In the genomic region with DNA sequence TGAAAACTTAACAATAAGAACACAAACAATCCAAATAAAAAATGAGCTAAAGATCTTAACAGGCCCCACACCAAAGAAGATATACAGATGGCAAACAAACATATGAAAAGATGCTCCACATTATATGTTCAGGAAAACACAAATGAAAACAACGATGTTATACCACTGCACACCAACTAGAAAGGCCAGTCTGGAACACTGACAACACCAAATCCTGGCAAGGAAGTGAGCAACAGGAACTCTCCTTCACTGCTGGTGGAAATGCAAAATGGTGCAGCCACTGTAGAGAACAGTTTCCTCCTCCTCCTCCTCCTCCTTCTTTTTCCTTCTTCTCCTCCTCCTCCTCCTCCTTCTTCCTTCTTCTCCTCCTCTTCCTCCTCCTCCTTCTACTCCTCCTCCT, we compare ENCODE assay signal across 20 cellular contexts.
"Had no signal": no experiment of that assay in that cellular context is flagged by ENCODE, and none has a peak within 500 bp of the region (broad histone marks: within the 10 kb centered on the region; RNA-seq: fewer than 3 reads in every experiment).

No MANE protein-coding gene starts in this region.

- H3K4me1 ChIP-seq: esophagus squamous epithelium, left ventricle myocardium inferior, neural progenitor cell, right atrium auricular region, stomach, transverse colon had no signal

- H3K9me3 ChIP-seq: esophagus squamous epithelium, left ventricle myocardium inferior, ovary, right atrium auricular region, stomach, thoracic aorta, transverse colon had no signal

- H2AFZ ChIP-seq: neural progenitor cell had no signal

- H3K36me3 ChIP-seq: esophagus squamous epithelium, left ventricle myocardium inferior, neural progenitor cell, ovary, right atrium auricular region, stomach, thoracic aorta, transverse colon had no signal

- H3K9ac ChIP-seq: neural progenitor cell had no signal

- H3K27me3 ChIP-seq: esophagus squamous epithelium, ovary, right atrium auricular region, stomach, transverse colon had no signal

- H3K27ac ChIP-seq: esophagus squamous epithelium, left ventricle myocardium inferior, neural progenitor cell, ovary, right atrium auricular region, stomach, thoracic aorta, transverse colon had no signal

- ATAC-seq: natural killer cell treated with Interleukin-12 subunit alpha and Interleukin-12 subunit beta and Interleukin-15 and Interleukin-18, amount 100 ng/mL, for 72 hours had no signal

- H3K4me3 ChIP-seq: esophagus squamous epithelium, left ventricle myocardium inferior, lung, neural progenitor cell, ovary, right atrium auricular region, stomach, thoracic aorta, transverse colon had no signal

- H3K4me2 ChIP-seq: neural progenitor cell had no signal

- DNase-seq: effector memory CD4-positive, alpha-beta T cell; esophagus squamous epithelium; foreskin fibroblast; immature natural killer cell; left ventricle myocardium inferior; mesenchymal stem cell; midbrain; nucleus accumbens; ovary; small intestine; stimulated activated CD4-positive, alpha-beta T cell treated with anti-CD3 and anti-CD28 coated beads, Interleukin-12 subunit alpha, Interleukin-12 subunit beta, amount 100 ng/mL, for 4 hours; stimulated activated naive CD4-positive, alpha-beta T cell; stomach; substantia nigra; transverse colon had no signal
